ENCODE assay signal across 20 cellular contexts in genomic region chr2:44975571-44976450, GRCh38. TPM values are rescaled to one million over a fixed set of nuclear protein-coding genes. Genes with fewer than 3 reads are reported as not detected.
DNase-seq lines count a peak whose midpoint lies in the region; ATAC-seq, FAIRE-seq and TF ChIP-seq lines count a peak whose summit lies in the region.
"Had no signal": no experiment of that assay in that cellular context is flagged by ENCODE, and none has a peak within 500 bp of the region (broad histone marks: within the 10 kb centered on the region; RNA-seq: fewer than 3 reads in every experiment).

No MANE protein-coding gene starts in this region.

- peak overlapping the region; percentile 55 for H3K4me3 ChIP-seq in iPS-15b (ENCODE audit: low read depth, low read length)
- H3K4me3 ChIP-seq in tibial nerve: no peak overlapping the region
- H3K4me3 ChIP-seq in brain microvascular endothelial cell (ENCODE audit: low read depth, low read length): no peak overlapping the region
- H3K4me3 ChIP-seq: colonic mucosa, heart right ventricle, right atrium auricular region, tibial artery had no signal

- peaks cover 12% of the 10 kb centered on the region for H3K4me1 ChIP-seq in iPS-15b (ENCODE audit: control insufficient read depth, insufficient read depth, low read length)
- no peaks in the 10 kb centered on the region for H3K4me1 ChIP-seq in tibial nerve
- H3K4me1 ChIP-seq: colonic mucosa, heart right ventricle, right atrium auricular region, tibial artery had no signal

- DNase-seq in activated naive CD4-positive, alpha-beta T cell treated with anti-CD3 and anti-CD28 coated beads, Interleukin-2, amount 50 U/mL, for 72 hours (ENCODE audit: low spot score in 2 of 2): no peak
- DNase-seq in activated naive CD4-positive, alpha-beta T cell treated with anti-CD3 and anti-CD28 coated beads, Interleukin-2, amount 10 ng/mL, durations not matched to agents 7 days and 5 days: no peak
- DNase-seq in SK-N-DZ (ENCODE audit: low spot score) (peak; percentile 84), tibial nerve (ENCODE audit: low spot score in 2 of 2) (no peak), brain microvascular endothelial cell (no peak), GM12891 (ENCODE audit: insufficient read length, low spot score) (no peak)
- DNase-seq: activated T-cell treated with anti-CD3 and anti-CD28 coated beads, Interleukin-2, amount 50 U/mL, for 24 hours; aorta; colonic mucosa; heart right ventricle; NCI-H1694; stimulated activated CD4-positive, alpha-beta T cell treated with anti-CD3 and anti-CD28 coated beads, Interleukin-1b, Interleukin-23, amount 100 ng/mL, for 48 hours; tibial artery had no signal

- TF ChIP-seq POLR2A in tibial nerve (IDR thresholded peaks at IDR 0.05): no peak
- TF ChIP-seq POLR2A in GM12891 (IDR thresholded peaks at IDR 0.05; ENCODE audit: low read depth, low read length): no peak

- H3K27me3 ChIP-seq in iPS-15b (ENCODE audit: control insufficient read depth, insufficient read depth, low read length) (peaks cover 32% of the 10 kb centered on the region), tibial nerve (peaks cover 0 to 42% of the 10 kb centered on the region in 2 donors), brain microvascular endothelial cell (replicated peaks) (no peaks in the 10 kb centered on the region)
- H3K27me3 ChIP-seq: colonic mucosa, right atrium auricular region had no signal

- H3K9ac ChIP-seq in iPS-15b (ENCODE audit: low read depth, low read length): no peak overlapping the region

- H3K4me1 Mint-ChIP-seq in activated naive CD4-positive, alpha-beta T cell treated with anti-CD3 and anti-CD28 coated beads, Interleukin-2, amount 10 ng/mL, durations not matched to agents 7 days and 5 days: no peaks in the 10 kb centered on the region
- peaks cover 11% of the 10 kb centered on the region for H3K4me1 Mint-ChIP-seq in stimulated activated memory B cell treated with anti-CD40 and anti-IgM and Interleukin-4, amounts not matched to agents 10 μg/mL and 1 μg/mL and 100 μg/mL, for 72 hours

- no peaks in the 10 kb centered on the region for H3K36me3 Mint-ChIP-seq in activated naive CD4-positive, alpha-beta T cell treated with anti-CD3 and anti-CD28 coated beads, Interleukin-2, amount 50 U/mL, for 72 hours
- H3K36me3 Mint-ChIP-seq in activated naive CD4-positive, alpha-beta T cell treated with anti-CD3 and anti-CD28 coated beads, Interleukin-2, amount 10 ng/mL, durations not matched to agents 7 days and 5 days: no peaks in the 10 kb centered on the region
- H3K36me3 Mint-ChIP-seq in stimulated activated memory B cell treated with anti-CD40 and anti-IgM and Interleukin-4, amounts not matched to agents 10 μg/mL and 1 μg/mL and 100 μg/mL, for 72 hours: no peaks in the 10 kb centered on the region

- FAIRE-seq in GM12891 (lab: Jason Lieb, UNC): no peak

- CTCF ChIA-PET in activated naive CD4-positive, alpha-beta T cell treated with anti-CD3 and anti-CD28 coated beads, Interleukin-2, amount 10 ng/mL, durations not matched to agents 7 days and 5 days (lab: Charles Lee): interaction anchor here (1.3 kb wide), 1 partner anchor 26 kb away, joined by 4 read pairs; no protein-coding TSS in a partner anchor

- H3K27ac ChIP-seq in tibial nerve (no peak overlapping the region), brain microvascular endothelial cell (no peak overlapping the region)
- H3K27ac ChIP-seq: colonic mucosa, heart right ventricle, right atrium auricular region, tibial artery had no signal

- WGBS in tibial nerve, 2 donors: 60 to 73% methylated on average over 24 of the region's 24 CpGs

- H3K27ac Mint-ChIP-seq in activated naive CD4-positive, alpha-beta T cell treated with anti-CD3 and anti-CD28 coated beads, Interleukin-2, amount 50 U/mL, for 72 hours: peak overlapping the region in 1 of 2 donors; percentile 11
- H3K27ac Mint-ChIP-seq in activated naive CD4-positive, alpha-beta T cell treated with anti-CD3 and anti-CD28 coated beads, Interleukin-2, amount 10 ng/mL, durations not matched to agents 7 days and 5 days: no peak overlapping the region
- H3K27ac Mint-ChIP-seq in stimulated activated memory B cell treated with anti-CD40 and anti-IgM and Interleukin-4, amounts not matched to agents 10 μg/mL and 1 μg/mL and 100 μg/mL, for 72 hours: no peak overlapping the region
- H3K27ac Mint-ChIP-seq: activated T-cell treated with anti-CD3 and anti-CD28 coated beads, Interleukin-2, amount 50 U/mL, for 24 hours had no signal

- peak; percentile 54 to 85 for ATAC-seq in activated naive CD4-positive, alpha-beta T cell treated with anti-CD3 and anti-CD28 coated beads, Interleukin-2, amount 50 U/mL, for 72 hours
- ATAC-seq in stimulated activated memory B cell treated with anti-CD40 and anti-IgM and Interleukin-4, amounts not matched to agents 10 μg/mL and 1 μg/mL and 100 μg/mL, for 72 hours: no peak
- ATAC-seq: heart right ventricle, left lobe of liver, SK-N-SH treated with all-trans-retinoic acid at 6 μM for 48 hours had no signal

- H3K4me3 Mint-ChIP-seq in activated naive CD4-positive, alpha-beta T cell treated with anti-CD3 and anti-CD28 coated beads, Interleukin-2, amount 10 ng/mL, durations not matched to agents 7 days and 5 days: no peak overlapping the region
- peak overlapping the region; percentile 2 for H3K4me3 Mint-ChIP-seq in stimulated activated memory B cell treated with anti-CD40 and anti-IgM and Interleukin-4, amounts not matched to agents 10 μg/mL and 1 μg/mL and 100 μg/mL, for 72 hours
- H3K4me3 Mint-ChIP-seq: activated T-cell treated with anti-CD3 and anti-CD28 coated beads, Interleukin-2, amount 50 U/mL, for 24 hours had no signal

- H3K9me3 ChIP-seq in iPS-15b (ENCODE audit: control insufficient read depth, insufficient read depth, low read length) (no peaks in the 10 kb centered on the region), tibial nerve (no peaks in the 10 kb centered on the region)
- H3K9me3 ChIP-seq: colonic mucosa, heart right ventricle, right atrium auricular region, tibial artery had no signal

- TF ChIP-seq CTCF in tibial nerve (IDR thresholded peaks at IDR 0.05) (no peak), brain microvascular endothelial cell (IDR thresholded peaks at IDR 0.05; ENCODE audit: low read depth, low read length, missing control alignments) (no peak)

- H3K36me3 ChIP-seq in iPS-15b (ENCODE audit: control insufficient read depth, insufficient read depth, low read length): no peaks in the 10 kb centered on the region
- no peaks in the 10 kb centered on the region for H3K36me3 ChIP-seq in tibial nerve
- H3K36me3 ChIP-seq in brain microvascular endothelial cell (replicated peaks): no peaks in the 10 kb centered on the region
- H3K36me3 ChIP-seq: colonic mucosa, heart right ventricle, right atrium auricular region, tibial artery had no signal

- H3K27me3 Mint-ChIP-seq in activated naive CD4-positive, alpha-beta T cell treated with anti-CD3 and anti-CD28 coated beads, Interleukin-2, amount 10 ng/mL, durations not matched to agents 7 days and 5 days: peaks cover 21% of the 10 kb centered on the region
- H3K27me3 Mint-ChIP-seq in stimulated activated memory B cell treated with anti-CD40 and anti-IgM and Interleukin-4, amounts not matched to agents 10 μg/mL and 1 μg/mL and 100 μg/mL, for 72 hours: peaks cover 9% of the 10 kb centered on the region

- in situ Hi-C loops in brain microvascular endothelial cell (cut with HindIII; ENCODE audit: low pct_ligation_motif_present, low sequenced_read_pairs): no loop called here

- no peak for TF ChIP-seq EP300 in tibial nerve (IDR thresholded peaks at IDR 0.05)

- H3K9me3 Mint-ChIP-seq in activated naive CD4-positive, alpha-beta T cell treated with anti-CD3 and anti-CD28 coated beads, Interleukin-2, amount 50 U/mL, for 72 hours: no peaks in the 10 kb centered on the region
- no peaks in the 10 kb centered on the region for H3K9me3 Mint-ChIP-seq in activated naive CD4-positive, alpha-beta T cell treated with anti-CD3 and anti-CD28 coated beads, Interleukin-2, amount 10 ng/mL, durations not matched to agents 7 days and 5 days
- H3K9me3 Mint-ChIP-seq in stimulated activated memory B cell treated with anti-CD40 and anti-IgM and Interleukin-4, amounts not matched to agents 10 μg/mL and 1 μg/mL and 100 μg/mL, for 72 hours: no peaks in the 10 kb centered on the region
- H3K9me3 Mint-ChIP-seq: activated T-cell treated with anti-CD3 and anti-CD28 coated beads, Interleukin-2, amount 50 U/mL, for 24 hours had no signal

TF ChIP-seq in GM12891, 5 proteins besides CTCF, POLR2A, EP300 and RAD21:
- TF ChIP-seq SPI1 (IDR thresholded peaks at IDR 0.05; ENCODE audit: low read depth, low read length): no peak
- no peak for TF ChIP-seq POLR2AphosphoS5 (IDR thresholded peaks at IDR 0.05; ENCODE audit: low read depth, low read length)
- no peak for TF ChIP-seq PAX5 (IDR thresholded peaks at IDR 0.05; ENCODE audit: insufficient read depth, low read length, severe bottlenecking)
- TF ChIP-seq POU2F2 (IDR thresholded peaks at IDR 0.05; ENCODE audit: low read depth, low read length): no peak
- no peak for TF ChIP-seq TAF1 (IDR thresholded peaks at IDR 0.05; ENCODE audit: low read depth, low read length)
TF ChIP-seq in GM12891: peak in this region for 0.

RNA-seq across cellular contexts. Expression of gene SIX2, which starts 33.4 kb away (rescaled TPM):
- total RNA-seq in activated naive CD4-positive, alpha-beta T cell treated with anti-CD3 and anti-CD28 coated beads, Interleukin-2, amount 50 U/mL, for 72 hours: not detected
- polyA plus RNA-seq in SK-N-DZ (2014; cell fraction: cytosol; rRNA removed): 24.4 and 30.2 TPM in 2 replicates
- polyA plus RNA-seq in SK-N-DZ (2014; cell fraction: nucleus; rRNA removed): 15.2 and 18.0 TPM in 2 replicates
- total RNA-seq in tibial nerve: 1 to 10 TPM in 3 of 4 donors, under 1 TPM in 1; 0.87 to 4.9 (median 2.5) TPM
- polyA plus RNA-seq in GM12891 (2012; ENCODE audit: low read depth, missing spikeins): not detected
- total RNA-seq: left lobe of liver had no signal

RNA-seq across cellular contexts. Expression of gene SIX3, which starts 34.3 kb away (rescaled TPM):
- not detected for total RNA-seq in activated naive CD4-positive, alpha-beta T cell treated with anti-CD3 and anti-CD28 coated beads, Interleukin-2, amount 50 U/mL, for 72 hours
- polyA plus RNA-seq in SK-N-DZ (2014; cell fraction: cytosol; rRNA removed): 5.8 and 6.5 TPM in 2 replicates
- polyA plus RNA-seq in SK-N-DZ (2014; cell fraction: nucleus; rRNA removed): 4.6 and 5.7 TPM in 2 replicates
- under 1 TPM in 1 of 4 donors, not detected in 3; 0.90 TPM for total RNA-seq in tibial nerve
- polyA plus RNA-seq in GM12891 (2012; ENCODE audit: low read depth, missing spikeins): 0.17 TPM
- total RNA-seq: aorta, colonic mucosa, heart right ventricle, left lobe of liver, myocyte, right atrium auricular region had no signal
- polyA plus RNA-seq: aorta, esophagus, heart right ventricle had no signal
